1 cellular context compared by ENCODE assay signal in the genomic region with DNA sequence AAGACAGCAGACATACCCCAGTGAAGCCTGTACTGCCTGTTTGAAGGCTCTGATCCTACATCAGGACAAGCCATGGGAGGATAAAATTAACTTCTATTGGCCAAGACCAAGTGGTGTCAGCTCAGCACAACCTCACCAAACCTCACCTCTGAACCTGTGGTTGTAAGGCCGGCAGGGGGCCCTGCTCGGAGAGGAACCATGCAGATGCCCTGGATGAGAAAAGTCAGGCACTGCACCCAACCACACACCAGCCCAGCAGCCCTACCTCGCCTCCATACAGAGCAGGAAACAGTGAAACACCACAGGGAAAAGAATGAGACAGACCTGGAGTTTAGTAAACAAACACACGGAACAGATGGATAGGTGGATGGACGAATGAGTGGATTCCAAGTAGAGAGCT.
TF ChIP-seq lines count a peak whose summit lies in the region.

No MANE protein-coding gene starts in this region.

TF ChIP-seq in HCT116, 20 proteins besides CTCF, POLR2A, EP300 and RAD21 (continued from another document):
- TF ChIP-seq CBX3 (IDR thresholded peaks at IDR 0.05; ENCODE audit: low read depth), result no peak
- TF ChIP-seq, protein P1, sequence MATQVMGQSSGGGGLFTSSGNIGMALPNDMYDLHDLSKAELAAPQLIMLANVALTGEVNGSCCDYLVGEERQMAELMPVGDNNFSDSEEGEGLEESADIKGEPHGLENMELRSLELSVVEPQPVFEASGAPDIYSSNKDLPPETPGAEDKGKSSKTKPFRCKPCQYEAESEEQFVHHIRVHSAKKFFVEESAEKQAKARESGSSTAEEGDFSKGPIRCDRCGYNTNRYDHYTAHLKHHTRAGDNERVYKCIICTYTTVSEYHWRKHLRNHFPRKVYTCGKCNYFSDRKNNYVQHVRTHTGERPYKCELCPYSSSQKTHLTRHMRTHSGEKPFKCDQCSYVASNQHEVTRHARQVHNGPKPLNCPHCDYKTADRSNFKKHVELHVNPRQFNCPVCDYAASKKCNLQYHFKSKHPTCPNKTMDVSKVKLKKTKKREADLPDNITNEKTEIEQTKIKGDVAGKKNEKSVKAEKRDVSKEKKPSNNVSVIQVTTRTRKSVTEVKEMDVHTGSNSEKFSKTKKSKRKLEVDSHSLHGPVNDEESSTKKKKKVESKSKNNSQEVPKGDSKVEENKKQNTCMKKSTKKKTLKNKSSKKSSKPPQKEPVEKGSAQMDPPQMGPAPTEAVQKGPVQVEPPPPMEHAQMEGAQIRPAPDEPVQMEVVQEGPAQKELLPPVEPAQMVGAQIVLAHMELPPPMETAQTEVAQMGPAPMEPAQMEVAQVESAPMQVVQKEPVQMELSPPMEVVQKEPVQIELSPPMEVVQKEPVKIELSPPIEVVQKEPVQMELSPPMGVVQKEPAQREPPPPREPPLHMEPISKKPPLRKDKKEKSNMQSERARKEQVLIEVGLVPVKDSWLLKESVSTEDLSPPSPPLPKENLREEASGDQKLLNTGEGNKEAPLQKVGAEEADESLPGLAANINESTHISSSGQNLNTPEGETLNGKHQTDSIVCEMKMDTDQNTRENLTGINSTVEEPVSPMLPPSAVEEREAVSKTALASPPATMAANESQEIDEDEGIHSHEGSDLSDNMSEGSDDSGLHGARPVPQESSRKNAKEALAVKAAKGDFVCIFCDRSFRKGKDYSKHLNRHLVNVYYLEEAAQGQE (IDR thresholded peaks at IDR 0.05; ENCODE audit: low read depth), result no peak
- TF ChIP-seq CEBPB (IDR thresholded peaks at IDR 0.05; ENCODE audit: low read depth), result no peak
- TF ChIP-seq EZH2 (IDR thresholded peaks at IDR 0.05), result no peak
- TF ChIP-seq SIN3A (IDR thresholded peaks at IDR 0.05; ENCODE audit: low read depth), result no peak
